8 cellular contexts compared by ENCODE assay signal in the genomic region with DNA sequence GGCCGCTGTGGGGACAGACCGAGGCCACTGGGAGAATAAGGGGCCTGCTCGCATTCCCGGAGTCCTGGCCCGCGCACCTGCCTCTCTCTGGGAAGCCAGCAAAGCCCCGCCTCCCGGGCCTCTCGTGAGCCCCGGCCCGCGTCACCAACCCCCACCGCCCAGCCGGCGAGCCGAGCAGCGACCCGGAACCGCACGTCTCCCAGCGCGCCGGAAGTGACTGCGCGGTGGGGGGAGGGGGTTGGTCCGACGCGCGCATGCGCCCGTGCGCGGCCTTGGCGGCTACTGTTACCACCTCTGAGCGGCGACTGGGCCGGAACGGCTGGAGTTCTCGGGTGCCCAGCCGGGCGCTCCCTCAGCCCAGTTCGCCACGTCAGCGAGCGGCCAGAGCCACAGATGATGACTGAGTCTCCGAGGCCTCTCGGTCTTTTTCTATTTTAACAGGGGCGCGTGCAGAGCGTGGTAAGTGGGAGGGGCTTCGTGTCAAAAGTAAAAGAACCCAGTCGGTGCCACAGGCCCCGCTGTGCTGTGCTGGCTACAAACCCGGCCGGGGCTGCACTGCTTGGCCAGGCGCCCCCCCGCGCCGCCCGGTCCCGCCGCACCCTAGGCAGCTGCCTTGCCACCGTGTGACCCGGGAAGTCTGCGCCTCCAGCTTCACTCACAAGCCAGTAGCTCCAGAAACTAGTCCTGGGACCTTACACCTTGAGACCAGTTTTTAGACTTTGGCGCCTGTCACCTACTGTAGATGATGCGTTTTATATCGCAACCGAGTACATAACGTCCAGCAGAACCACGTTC. TPM values are rescaled to one million over a fixed set of nuclear protein-coding genes. Genes with fewer than 3 reads are reported as not detected.
DNase-seq lines count a peak whose midpoint lies in the region; ATAC-seq and TF ChIP-seq lines count a peak whose summit lies in the region.

A gene with protein sequence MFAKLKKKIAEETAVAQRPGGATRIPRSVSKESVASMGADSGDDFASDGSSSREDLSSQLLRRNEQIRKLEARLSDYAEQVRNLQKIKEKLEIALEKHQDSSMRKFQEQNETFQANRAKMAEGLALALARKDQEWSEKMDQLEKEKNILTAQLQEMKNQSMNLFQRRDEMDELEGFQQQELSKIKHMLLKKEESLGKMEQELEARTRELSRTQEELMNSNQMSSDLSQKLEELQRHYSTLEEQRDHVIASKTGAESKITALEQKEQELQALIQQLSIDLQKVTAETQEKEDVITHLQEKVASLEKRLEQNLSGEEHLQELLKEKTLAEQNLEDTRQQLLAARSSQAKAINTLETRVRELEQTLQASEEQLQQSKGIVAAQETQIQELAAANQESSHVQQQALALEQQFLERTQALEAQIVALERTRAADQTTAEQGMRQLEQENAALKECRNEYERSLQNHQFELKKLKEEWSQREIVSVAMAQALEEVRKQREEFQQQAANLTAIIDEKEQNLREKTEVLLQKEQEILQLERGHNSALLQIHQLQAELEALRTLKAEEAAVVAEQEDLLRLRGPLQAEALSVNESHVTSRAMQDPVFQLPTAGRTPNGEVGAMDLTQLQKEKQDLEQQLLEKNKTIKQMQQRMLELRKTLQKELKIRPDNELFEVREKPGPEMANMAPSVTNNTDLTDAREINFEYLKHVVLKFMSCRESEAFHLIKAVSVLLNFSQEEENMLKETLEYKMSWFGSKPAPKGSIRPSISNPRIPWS (minus strand): TSS at position 190 of the 795 bp plus-strand sequence. CDS start 2,372 bp downstream, outside the sequence.

- no peaks in the 10 kb centered on the region for H3K9me3 ChIP-seq in ovary
- H3K9me3 ChIP-seq in thymus (ENCODE audit: control insufficient read depth), result no peaks in the 10 kb centered on the region

- H3K4me3 ChIP-seq in GM12865 (ENCODE audit: low read depth, low read length), result peak within 1 kb of the TSS; percentile 76
- peak within 1 kb of the TSS; percentile 91 for H3K4me3 ChIP-seq in ovary
- peak within 1 kb of the TSS; percentile 92 for H3K4me3 ChIP-seq in thymus (ENCODE audit: low read length)

- no peaks in the 10 kb centered on the region for H3K36me3 ChIP-seq in ovary
- H3K36me3 ChIP-seq in thymus (ENCODE audit: control insufficient read depth, insufficient read depth), result peaks cover 5% of the 10 kb centered on the region

- DNase-seq in GM12865 (ENCODE audit: low read depth) (peak; percentile 96), NCI-H128 (lab: John Stamatoyannopoulos, UW; ENCODE audit: unreplicated experiment) (peak; percentile 90), SW 1271 (lab: John Stamatoyannopoulos, UW) (peak; percentile 89 to 92), Right ventricle myocardium inferior (ENCODE audit: missing footprints) (peak; percentile 97), ovary (peak; percentile 96 to 98 (median 97))
- DNase-seq in activated naive CD8-positive, alpha-beta T cell treated with anti-CD3 and anti-CD28 coated beads, Interleukin-2, amount 50 U/mL, for 16 hours (ENCODE audit: low read depth, low spot score), result peak; percentile 82

- intact Hi-C loops in Right ventricle myocardium inferior (cut with DNase I) (loop anchor here (1.0 to 10.0 kb wide), 4 partner anchors 69 to 434 kb away; a partner anchor contains a TSS), ovary (cut with DNase I) (loop anchor here in 1 of 4 donors (5.0 kb wide), 1 partner anchor 201 kb away; a partner anchor contains a TSS)

- H3K4me1 ChIP-seq in ovary (ENCODE audit: insufficient read depth) (peaks cover 5% of the 10 kb centered on the region), thymus (ENCODE audit: control insufficient read depth, insufficient read depth, low read length) (peaks cover 4% of the 10 kb centered on the region)

- ATAC-seq in HG02678 (IDR thresholded peaks at IDR 0.05; ENCODE audit: unreplicated experiment) (peak; percentile 82), Right ventricle myocardium inferior (peak; percentile 99)

- peak within 1 kb of the TSS; percentile 86 to 97 for H3K27ac ChIP-seq in ovary
- peak within 1 kb of the TSS; percentile 98 for H3K27ac ChIP-seq in thymus (ENCODE audit: low read depth)

- H3K27me3 ChIP-seq in ovary (no peaks in the 10 kb centered on the region), thymus (ENCODE audit: control insufficient read depth, insufficient read depth) (no peaks in the 10 kb centered on the region)

- TF ChIP-seq EP300 in ovary (IDR thresholded peaks at IDR 0.05), result no peak

- TF ChIP-seq POLR2A in ovary (IDR thresholded peaks at IDR 0.05), result peak; percentile 89

- TF ChIP-seq CTCF in GM12865 (IDR thresholded peaks at IDR 0.05; ENCODE audit: insufficient read depth, low read depth, low read length, missing control alignments), result no peak
- peak in 2 of 3 donors; percentile 6 to 17 for TF ChIP-seq CTCF in ovary (IDR thresholded peaks at IDR 0.05)

- 0 to 1% (median 0%) methylated on average over 39 to 71 of the region's 71 CpGs for WGBS in ovary, 3 donors
- WGBS in thymus, result under 1% methylated on average over 71 of the region's 71 CpGs

RNA-seq across cellular contexts. Expression of the gene that starts here (rescaled TPM):
- total RNA-seq in Right ventricle myocardium inferior, result 16.4 TPM
- 10 to 100 TPM in 6 of 7 donors, 1 to 10 TPM in 1; 8.8 to 26.8 (median 19.2) TPM for total RNA-seq in ovary
- polyA plus RNA-seq in ovary, result 10 to 100 TPM in 1 of 2 donors, 1 to 10 TPM in 1; 7.6 to 15.4 TPM
- polyA plus RNA-seq in thymus, result 9.5 TPM

Comparison
In these comparisons a context has a peak if more than half of its experiments do, and no peak if none do; other contexts are left out.
1. Peak in every context shown above with its lines: DNase-seq, ATAC-seq, H3K4me3 ChIP-seq and H3K27ac ChIP-seq.